Comparison of ENCODE assay signal across 9 cellular contexts in the genomic region with DNA sequence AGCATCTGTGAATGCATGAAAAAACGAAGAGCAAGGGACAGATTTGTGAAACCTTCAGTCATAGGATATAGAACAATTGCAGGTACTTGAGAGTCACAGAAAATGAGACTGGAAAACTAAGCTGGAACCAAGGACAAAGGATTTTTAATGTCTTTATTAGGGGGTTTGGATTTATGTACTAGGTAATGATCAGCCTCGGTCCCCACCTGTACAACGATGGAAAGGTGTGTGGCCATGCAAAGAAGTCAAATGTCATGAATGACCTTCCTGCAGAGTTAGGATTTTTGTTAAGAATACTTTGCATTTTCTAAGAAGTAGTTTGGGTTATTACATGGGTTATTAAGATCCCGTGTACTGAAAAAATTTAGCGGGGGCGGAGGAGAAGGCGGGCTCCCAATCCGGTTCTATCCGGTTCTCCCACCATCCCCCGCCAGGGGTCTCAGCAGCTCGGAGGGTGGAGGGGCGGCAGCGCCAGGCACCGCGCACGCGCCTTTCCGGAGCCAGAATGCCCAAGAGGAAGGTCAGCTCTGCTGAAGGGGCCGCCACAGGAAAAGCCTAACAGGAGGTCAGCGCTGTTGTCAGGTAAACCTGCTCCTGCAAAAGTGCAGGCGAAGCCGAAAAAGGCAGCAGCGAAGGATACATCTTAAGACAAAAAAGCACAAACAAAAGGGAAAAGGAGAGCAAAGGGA.
DNase-seq lines count a peak whose midpoint lies in the region; ATAC-seq and TF ChIP-seq lines count a peak whose summit lies in the region.
"Had no signal": no experiment of that assay in that cellular context is flagged by ENCODE, and none has a peak within 500 bp of the region (broad histone marks: within the 10 kb centered on the region; RNA-seq: fewer than 3 reads in every experiment).

No MANE protein-coding gene starts in this region.

- H3K9me3 ChIP-seq in breast epithelium (no peaks in the 10 kb centered on the region), aorta (ENCODE audit: control insufficient read depth, low read length) (no peaks in the 10 kb centered on the region)
- H3K9me3 ChIP-seq: BE2C had no signal

- no peak overlapping the region for H3K27ac Mint-ChIP-seq in MCF 10A (ENCODE audit: low read depth, unreplicated experiment)
- no peak overlapping the region for H3K27ac Mint-ChIP-seq in nephron progenitor cell

- H3K4me3 ChIP-seq in breast epithelium (peak overlapping the region in 2 of 3 donors; percentile 45 to 55), aorta (ENCODE audit: low read length in 2 of 2) (peak overlapping the region; percentile 43 to 78)

- TF ChIP-seq CTCF in breast epithelium (IDR thresholded peaks at IDR 0.05) (no peak), MCF 10A (IDR thresholded peaks at IDR 0.05; ENCODE audit: unreplicated experiment) (no peak), nephron progenitor cell (IDR thresholded peaks at IDR 0.05) (peak; percentile 10)

- no peak overlapping the region for H3K4me3 Mint-ChIP-seq in MCF 10A (ENCODE audit: unreplicated experiment)
- peak overlapping the region; percentile 70 for H3K4me3 Mint-ChIP-seq in nephron progenitor cell

- H3K27ac ChIP-seq in breast epithelium (peak overlapping the region; percentile 1 to 21), aorta (ENCODE audit: low read depth in 1 of 2, low read length in 2 of 2) (no peak overlapping the region)

- H3K36me3 ChIP-seq in breast epithelium (no peaks in the 10 kb centered on the region), aorta (ENCODE audit: control insufficient read depth in 1 of 2, insufficient read depth in 2 of 2, low read length in 1 of 2) (no peaks in the 10 kb centered on the region)
- H3K36me3 ChIP-seq: BE2C had no signal

- no peaks in the 10 kb centered on the region for H3K36me3 Mint-ChIP-seq in MCF 10A (ENCODE audit: insufficient read depth, unreplicated experiment)
- H3K36me3 Mint-ChIP-seq in nephron progenitor cell (ENCODE audit: low read depth) = no peaks in the 10 kb centered on the region

- intact Hi-C loops in breast epithelium (cut with DNase I; ENCODE audit: low total_unique reads) (no loop called here), MCF 10A (cut with micrococcal nuclease) (no loop called here), head of caudate nucleus (cut with DNase I) (no loop called here), aorta (cut with DNase I) (no loop called here)

- no TSS peak for BruUV-seq in MCF 10A (replicated peaks; lab: Mats Ljungman, UMichigan)

- no peak for TF ChIP-seq POLR2A in breast epithelium (IDR thresholded peaks at IDR 0.05)

- H3K9me3 Mint-ChIP-seq in MCF 10A (ENCODE audit: unreplicated experiment) (no peaks in the 10 kb centered on the region), nephron progenitor cell (peaks cover under 1% of the 10 kb centered on the region)

- H3K4me1 Mint-ChIP-seq in MCF 10A (ENCODE audit: insufficient read depth, unreplicated experiment) = no peaks in the 10 kb centered on the region
- peaks cover 16% of the 10 kb centered on the region for H3K4me1 Mint-ChIP-seq in nephron progenitor cell

- peak; percentile 84 for ATAC-seq in aorta (ENCODE audit: low FRiP score)
- no peak for ATAC-seq in HG03025 (IDR thresholded peaks at IDR 0.05; ENCODE audit: low FRiP score, unreplicated experiment)

- 19 to 30% methylated on average over 23 of the region's 23 CpGs for WGBS in aorta, 2 donors

- DNase-seq in breast epithelium (ENCODE audit: low spot score in 2 of 2) (no peak), MCF 10A (ENCODE audit: unreplicated experiment) (no peak), head of caudate nucleus (peak in 37 of 42 donors; percentile 2 to 72 (median 29)), nephron progenitor cell (peak; percentile 70), aorta (peak; percentile 67 to 81), NCI-H1694 treated with DMSO at 0.1 percent for 48 hours (lab: John Stamatoyannopoulos, UW) (no peak), RKO (ENCODE audit: low spot score) (no peak)
- DNase-seq: BE2C had no signal

- no peaks in the 10 kb centered on the region for H3K27me3 Mint-ChIP-seq in MCF 10A (ENCODE audit: insufficient read depth, unreplicated experiment)
- peaks cover under 1% of the 10 kb centered on the region for H3K27me3 Mint-ChIP-seq in nephron progenitor cell (ENCODE audit: low read depth, poor library complexity)

- H3K27me3 ChIP-seq in breast epithelium = no peaks in the 10 kb centered on the region
- H3K27me3 ChIP-seq in aorta (ENCODE audit: control insufficient read depth in 1 of 2, insufficient read depth in 2 of 2, low read length in 1 of 2) = no peaks in the 10 kb centered on the region
- H3K27me3 ChIP-seq: BE2C had no signal

- CTCF ChIA-PET in MCF 10A (lab: Yijun Ruan, JAX) = interaction anchor here (0.6 to 0.7 kb wide), 2 partner anchors 401 to 482 kb away, joined by 3 read pairs; no protein-coding TSS in a partner anchor

- POLR2A ChIA-PET in MCF 10A (lab: Yijun Ruan, JAX) = no interaction called here

- H3K4me1 ChIP-seq in breast epithelium = no peaks in the 10 kb centered on the region
- no peaks in the 10 kb centered on the region for H3K4me1 ChIP-seq in aorta (ENCODE audit: control insufficient read depth in 1 of 2, insufficient read depth in 2 of 2, low read length in 2 of 2)
- H3K4me1 ChIP-seq: BE2C had no signal

Comparison
In these comparisons a context has a peak if more than half of its experiments do, and no peak if none do; other contexts are left out.
1. DNase-seq: peak in head of caudate nucleus (37 of 42), nephron progenitor cell (single experiment) and aorta (2 of 2); none in breast epithelium (0 of 2), MCF 10A (single experiment), NCI-H1694 treated with DMSO at 0.1 percent for 48 hours (single experiment) and RKO (single experiment).
2. H3K27ac ChIP-seq: peak in breast epithelium (2 of 2); none in aorta (0 of 2).